ENCODE assay signal across 1 cellular context in the genomic region with DNA sequence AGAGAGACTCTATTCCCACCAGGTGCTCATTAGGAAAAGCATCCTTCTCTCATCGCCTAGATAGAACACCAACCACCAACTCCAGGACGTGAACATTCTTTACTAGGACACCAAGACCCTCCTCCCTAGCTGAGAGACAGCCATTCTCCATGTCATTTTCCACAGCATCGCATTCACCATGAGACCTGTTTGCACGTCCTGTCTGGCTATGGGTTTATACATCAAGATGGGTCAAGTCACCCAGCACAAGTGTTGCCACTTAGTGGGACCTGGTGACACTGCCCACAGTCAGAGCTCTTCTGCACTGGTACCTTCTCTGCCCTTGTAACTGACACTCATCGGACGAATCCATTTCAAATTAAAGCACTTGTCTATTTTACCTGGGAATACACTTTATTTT.
TF ChIP-seq lines count a peak whose summit lies in the region.

No MANE protein-coding gene starts in this region.

TF ChIP-seq in GM12878, 131 proteins besides CTCF, POLR2A, EP300 and RAD21:
- peak; percentile 42; the same call in 1 of the 2 replicates for TF ChIP-seq POLR2AphosphoS5 (IDR thresholded peaks at IDR 0.05; ENCODE audit: low read length)
- 0 out of 2 replicates have a peak, but pooled peaks have one; percentile 23 for TF ChIP-seq POLR2AphosphoS2 (IDR thresholded peaks at IDR 0.05; ENCODE audit: low read depth, low read length)
- no peak for TF ChIP-seq SUZ12 (IDR thresholded peaks at IDR 0.05; ENCODE audit: unreplicated experiment)
- TF ChIP-seq TCF3 (IDR thresholded peaks at IDR 0.05; ENCODE audit: borderline replicate concordance, insufficient read depth, low read depth, low read length) = no peak
